1 cellular context compared by ENCODE assay signal in genomic region chr9:7130421-7130820, GRCh38.
TF ChIP-seq lines count a peak whose summit lies in the region.

No MANE protein-coding gene starts in this region.

TF ChIP-seq in SK-N-SH, 30 proteins besides CTCF, POLR2A, EP300 and RAD21 (continued from another document):
- TF ChIP-seq FOSL2 (IDR thresholded peaks at IDR 0.05; ENCODE audit: borderline replicate concordance, low read depth) (no peak), PBX3 (IDR thresholded peaks at IDR 0.05) (peak; percentile 68), YY1 (IDR thresholded peaks at IDR 0.05; ENCODE audit: low read depth) (no peak), USF2 (IDR thresholded peaks at IDR 0.05; ENCODE audit: borderline replicate concordance, low read depth, low read length) (no peak), CHD2 (IDR thresholded peaks at IDR 0.05; ENCODE audit: low read length, partially characterized antibody) (peak; percentile 90), RFX5 (IDR thresholded peaks at IDR 0.05; ENCODE audit: low read length) (no peak), NFIC (IDR thresholded peaks at IDR 0.05; ENCODE audit: borderline replicate concordance) (no peak), FOXJ3 (CRISPR knock-in tag; IDR thresholded peaks at IDR 0.05) (peak; percentile 88), REST (IDR thresholded peaks at IDR 0.05; ENCODE audit: low read depth, low read length) (no peak), TCF12 (IDR thresholded peaks at IDR 0.05) (peak; percentile 90), JUND (IDR thresholded peaks at IDR 0.05) (peak; percentile 23; the same call in 1 of the 2 replicates), SIN3A (IDR thresholded peaks at IDR 0.05; ENCODE audit: borderline replicate concordance, low read depth, low read length) (no peak), ELF1 (IDR thresholded peaks at IDR 0.05) (no peak), POLR2AphosphoS5 (IDR thresholded peaks at IDR 0.05; ENCODE audit: low read depth, low read length) (peak; percentile 56; the same call in 1 of the 2 replicates), ZBTB33 (IDR thresholded peaks at IDR 0.05; ENCODE audit: borderline replicate concordance, low read depth) (no peak), NRF1 (IDR thresholded peaks at IDR 0.05; ENCODE audit: low read depth, low read length) (no peak), MAX (IDR thresholded peaks at IDR 0.05; ENCODE audit: low read depth) (no peak), RXRA (IDR thresholded peaks at IDR 0.05; ENCODE audit: borderline replicate concordance, low read depth) (no peak), RCOR1 (IDR thresholded peaks at IDR 0.05; ENCODE audit: low read length) (peak; percentile 95), GATA2 (CRISPR knock-in tag; IDR thresholded peaks at IDR 0.05) (peak; percentile 94), FOXM1 (IDR thresholded peaks at IDR 0.05; ENCODE audit: low read depth) (no peak), MEF2A (IDR thresholded peaks at IDR 0.05; ENCODE audit: borderline replicate concordance, low read depth) (no peak), IRF3 (IDR thresholded peaks at IDR 0.05; ENCODE audit: low read depth, low read length) (no peak), MXI1 (IDR thresholded peaks at IDR 0.05; ENCODE audit: low read depth, low read length) (peak; percentile 62; the same call in 1 of the 2 replicates), TEAD4 (IDR thresholded peaks at IDR 0.05; ENCODE audit: borderline replicate concordance, insufficient read depth) (no peak), USF1 (IDR thresholded peaks at IDR 0.05; ENCODE audit: borderline replicate concordance, low read depth) (no peak; the same call in 1 of the 2 replicates), GABPA (IDR thresholded peaks at IDR 0.05; ENCODE audit: low read depth) (no peak), EZH2phosphoT487 (IDR thresholded peaks at IDR 0.05; ENCODE audit: borderline replicate concordance, low read depth) (no peak)
